16 cellular contexts compared by ENCODE assay signal in the genomic region with DNA sequence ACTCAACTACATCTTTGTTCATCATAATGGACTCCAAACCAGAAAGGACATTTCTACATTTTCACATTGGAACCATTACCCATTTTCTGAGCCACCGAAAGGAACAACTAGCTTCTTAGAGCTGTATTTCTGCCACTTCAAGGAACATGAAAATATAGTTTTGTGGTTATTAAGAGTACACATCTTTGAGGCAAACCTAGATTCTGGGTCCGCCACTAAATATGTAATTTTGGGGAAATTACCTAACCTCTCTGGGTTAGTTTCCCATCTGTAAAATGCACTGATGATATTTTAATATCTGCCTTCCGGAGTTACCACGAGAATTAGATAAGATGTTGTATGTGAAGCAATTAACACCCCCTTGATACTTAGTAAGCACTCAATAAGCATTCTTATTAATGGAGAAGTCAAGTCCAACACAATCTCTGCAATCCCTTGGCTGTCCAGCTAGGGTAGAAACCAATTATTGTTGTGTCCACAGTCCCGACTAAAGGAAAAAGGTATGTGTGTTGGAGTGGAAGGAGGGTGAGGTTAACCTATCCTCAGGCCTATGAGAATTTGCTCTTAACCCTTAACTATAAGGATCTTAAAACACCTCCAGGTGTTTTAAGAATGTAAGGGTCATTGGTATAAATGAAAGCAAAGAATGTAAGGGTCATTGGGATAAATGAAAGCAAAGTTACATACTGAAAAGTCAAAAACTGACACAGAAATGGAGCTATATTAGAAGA.
A peak's percentile ranks its signal among the peaks of the same experiment; 100 is the strongest.
DNase-seq lines count a peak whose midpoint lies in the region; ATAC-seq, FAIRE-seq and TF ChIP-seq lines count a peak whose summit lies in the region.
"Had no signal": no experiment of that assay in that cellular context is flagged by ENCODE, and none has a peak within 500 bp of the region (broad histone marks: within the 10 kb centered on the region; RNA-seq: fewer than 3 reads in every experiment).

No MANE protein-coding gene starts in this region.

- intact Hi-C loops in lower lobe of right lung (cut with DNase I) = no loop called here

- H3K27me3 ChIP-seq in lower lobe of right lung (ENCODE audit: low read depth) = no peaks in the 10 kb centered on the region
- H3K27me3 ChIP-seq: BLaER1 treated with 17β-estradiol and CSF1 and Interleukin-3, amounts not matched to agents 10 nM and 100 nM had no signal

- no peak for TF ChIP-seq POLR2A in GM12891 (IDR thresholded peaks at IDR 0.05; ENCODE audit: low read depth, low read length)

- H3K9me3 ChIP-seq in T-helper 17 cell (ENCODE audit: control insufficient read depth, low read length, poor library complexity, severe bottlenecking) = no peaks in the 10 kb centered on the region
- H3K9me3 ChIP-seq in lower lobe of right lung = no peaks in the 10 kb centered on the region

- FAIRE-seq in GM12891 (lab: Jason Lieb, UNC) = peak; percentile 38
- FAIRE-seq: GM12892 had no signal

- H3K4me3 ChIP-seq in lower lobe of right lung = no peak overlapping the region
- H3K4me3 ChIP-seq: BLaER1 treated with 17β-estradiol and CSF1 and Interleukin-3, amounts not matched to agents 10 nM and 100 nM had no signal

- no peak for DNase-seq in GM12891 (ENCODE audit: insufficient read length, low spot score)
- DNase-seq in T-helper 17 cell = no peak
- DNase-seq in lower lobe of right lung = no peak
- no peak for DNase-seq in HK-2 (ENCODE audit: unreplicated experiment)
- DNase-seq in activated naive CD4-positive, alpha-beta T cell treated with Interleukin-2 at 50 U/mL for 16 hours = no peak
- DNase-seq in iPS-NIHi11 (ENCODE audit: low spot score) = no peak
- DNase-seq in NCI-H2227 (lab: John Stamatoyannopoulos, UW; ENCODE audit: unreplicated experiment) = no peak
- DNase-seq: ACHN; Calu3; CD4-positive, CD25-positive, alpha-beta regulatory T cell; DMS 273 treated with DMSO at 0.1 percent for 48 hours; KBM-7 had no signal

- H3K27ac Mint-ChIP-seq in T-helper 17 cell = peak overlapping the region; percentile 48
- H3K27ac Mint-ChIP-seq: CD4-positive, CD25-positive, alpha-beta regulatory T cell had no signal

- H3K36me3 Mint-ChIP-seq in T-helper 17 cell (ENCODE audit: low read depth) = peaks cover 2% of the 10 kb centered on the region
- H3K36me3 Mint-ChIP-seq: CD4-positive, CD25-positive, alpha-beta regulatory T cell had no signal

- no peaks in the 10 kb centered on the region for H3K36me3 ChIP-seq in lower lobe of right lung
- H3K36me3 ChIP-seq: BLaER1 treated with 17β-estradiol and CSF1 and Interleukin-3, amounts not matched to agents 10 nM and 100 nM had no signal

- no peak for TF ChIP-seq CTCF in lower lobe of right lung (IDR thresholded peaks at IDR 0.05)

- H3K4me1 ChIP-seq in lower lobe of right lung = no peaks in the 10 kb centered on the region

- no peak overlapping the region for H3K27ac ChIP-seq in lower lobe of right lung
- H3K27ac ChIP-seq: BLaER1 treated with 17β-estradiol and CSF1 and Interleukin-3, amounts not matched to agents 10 nM and 100 nM had no signal

- H3K27me3 Mint-ChIP-seq in T-helper 17 cell = no peaks in the 10 kb centered on the region

- peaks cover 12% of the 10 kb centered on the region for H3K4me1 Mint-ChIP-seq in T-helper 17 cell

- H3K4me3 Mint-ChIP-seq in T-helper 17 cell = no peak overlapping the region
- H3K4me3 Mint-ChIP-seq: CD4-positive, CD25-positive, alpha-beta regulatory T cell had no signal

- ATAC-seq in GM21529 (IDR thresholded peaks at IDR 0.05; ENCODE audit: unreplicated experiment) = peak; percentile 44
- peak; percentile 71 for ATAC-seq in T-helper 17 cell
- peak; percentile 75 to 87 for ATAC-seq in lower lobe of right lung
- ATAC-seq: HCT116 had no signal

TF ChIP-seq in GM12891, 5 proteins besides CTCF, POLR2A, EP300 and RAD21:
- TF ChIP-seq PAX5 (IDR thresholded peaks at IDR 0.05; ENCODE audit: insufficient read depth, low read length, severe bottlenecking) (no peak), POU2F2 (IDR thresholded peaks at IDR 0.05; ENCODE audit: low read depth, low read length) (no peak), SPI1 (IDR thresholded peaks at IDR 0.05; ENCODE audit: low read depth, low read length) (no peak), TAF1 (IDR thresholded peaks at IDR 0.05; ENCODE audit: low read depth, low read length) (no peak), POLR2AphosphoS5 (IDR thresholded peaks at IDR 0.05; ENCODE audit: low read depth, low read length) (no peak)
